ENCODE assay signal across 17 cellular contexts in the genomic region with DNA sequence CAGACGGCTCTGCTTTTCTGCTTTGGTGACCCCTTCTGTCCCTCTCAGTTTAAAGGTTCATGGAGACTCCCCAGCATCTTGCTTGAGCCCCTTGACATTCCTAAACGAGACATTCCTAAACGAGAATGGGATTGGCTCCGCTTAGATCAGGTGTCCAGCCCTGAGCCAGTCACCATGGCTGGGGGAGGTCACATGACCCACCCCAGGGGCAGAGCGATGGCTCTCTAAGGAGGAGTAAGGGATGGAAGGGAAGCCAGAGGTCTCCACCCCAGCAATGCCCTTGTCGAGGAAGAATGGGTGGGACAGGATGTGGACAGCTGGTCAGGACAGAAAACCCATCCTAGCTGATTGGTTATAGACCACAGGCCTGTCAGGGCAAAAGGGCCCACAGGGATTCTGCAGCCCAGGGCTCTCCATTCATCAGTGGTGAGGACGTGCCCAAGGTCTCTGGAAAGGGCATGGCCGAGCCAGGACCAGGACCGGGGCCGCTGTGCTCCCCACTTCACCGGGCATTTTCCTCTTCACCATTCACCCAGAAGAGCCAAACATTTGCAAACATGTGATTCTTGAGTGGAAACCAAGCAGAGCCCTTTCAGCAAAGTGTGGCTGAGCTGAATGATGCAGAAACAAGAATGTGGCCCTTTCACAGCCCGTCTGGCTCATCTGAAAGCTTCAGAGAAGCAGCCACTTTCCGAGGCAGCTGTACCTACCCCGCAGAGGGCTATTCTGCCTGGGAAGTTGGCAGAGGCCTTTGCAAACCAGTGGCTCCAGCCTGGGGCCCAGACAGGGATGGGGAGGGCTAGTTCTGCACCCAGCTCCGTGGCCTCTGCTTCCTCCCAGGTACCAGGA. TPM values are rescaled to one million over a fixed set of nuclear protein-coding genes. Genes with fewer than 3 reads are reported as not detected.
DNase-seq lines count a peak whose midpoint lies in the region; ATAC-seq and TF ChIP-seq lines count a peak whose summit lies in the region.
"Had no signal": no experiment of that assay in that cellular context is flagged by ENCODE, and none has a peak within 500 bp of the region (broad histone marks: within the 10 kb centered on the region; RNA-seq: fewer than 3 reads in every experiment).

No MANE protein-coding gene starts in this region.

- peak overlapping the region in 1 of 8 donors; percentile 62 for H3K4me3 ChIP-seq in spleen
- H3K4me3 ChIP-seq in CD8-positive, alpha-beta memory T cell (ENCODE audit: low read length): no peak overlapping the region
- H3K4me3 ChIP-seq: SK-N-MC had no signal

- no peaks in the 10 kb centered on the region for H3K9me3 Mint-ChIP-seq in activated CD4-positive, alpha-beta T cell treated with anti-CD3 and anti-CD28 coated beads for 36 hours (ENCODE audit: low read depth)
- H3K9me3 Mint-ChIP-seq in CD8-positive, alpha-beta memory T cell: no peaks in the 10 kb centered on the region
- H3K9me3 Mint-ChIP-seq: CD4-positive, alpha-beta T cell; HFFc6 had no signal

- TF ChIP-seq CTCF in spleen (IDR thresholded peaks at IDR 0.05 in 8 of 11, conservative IDR thresholded peaks at IDR 0.05 in 3 of 11): no peak
- TF ChIP-seq CTCF in GM13977 (IDR thresholded peaks at IDR 0.05; ENCODE audit: extremely low read depth, insufficient read depth, missing control alignments): no peak

- no peaks in the 10 kb centered on the region for H3K4me1 Mint-ChIP-seq in activated CD4-positive, alpha-beta T cell treated with anti-CD3 and anti-CD28 coated beads for 36 hours
- no peaks in the 10 kb centered on the region for H3K4me1 Mint-ChIP-seq in CD8-positive, alpha-beta memory T cell

- no peaks in the 10 kb centered on the region for H3K27me3 Mint-ChIP-seq in activated CD4-positive, alpha-beta T cell treated with anti-CD3 and anti-CD28 coated beads for 36 hours
- H3K27me3 Mint-ChIP-seq in CD8-positive, alpha-beta memory T cell: no peaks in the 10 kb centered on the region
- H3K27me3 Mint-ChIP-seq: CD4-positive, alpha-beta T cell had no signal

- TF ChIP-seq POLR2A in spleen (IDR thresholded peaks at IDR 0.05): no peak

- peaks cover 0 to 24% (median 0%) of the 10 kb centered on the region in 6 donors for H3K36me3 ChIP-seq in spleen
- H3K36me3 ChIP-seq in CD8-positive, alpha-beta memory T cell (ENCODE audit: insufficient read depth, low read length): no peaks in the 10 kb centered on the region

- no peaks in the 10 kb centered on the region for H3K36me3 Mint-ChIP-seq in activated CD4-positive, alpha-beta T cell treated with anti-CD3 and anti-CD28 coated beads for 36 hours (ENCODE audit: low read depth)
- no peaks in the 10 kb centered on the region for H3K36me3 Mint-ChIP-seq in CD8-positive, alpha-beta memory T cell

- no peak for ATAC-seq in HG03135 (IDR thresholded peaks at IDR 0.05; ENCODE audit: unreplicated experiment)
- no peak for ATAC-seq in activated CD4-positive, alpha-beta T cell treated with anti-CD3 and anti-CD28 coated beads for 36 hours

- peaks cover 0 to 21% (median 3%) of the 10 kb centered on the region in 6 donors for H3K4me1 ChIP-seq in spleen
- no peaks in the 10 kb centered on the region for H3K4me1 ChIP-seq in CD8-positive, alpha-beta memory T cell (ENCODE audit: insufficient read depth, low read length)

- H3K27me3 ChIP-seq in spleen (replicated peaks in 1 of 7): no peaks in the 10 kb centered on the region
- peaks cover 36% of the 10 kb centered on the region for H3K27me3 ChIP-seq in CD8-positive, alpha-beta memory T cell (ENCODE audit: insufficient read depth, low read length, poor library complexity, severe bottlenecking)

- POLR2A ChIA-PET in activated CD4-positive, alpha-beta T cell treated with anti-CD3 and anti-CD28 coated beads for 36 hours (lab: Charles Lee): no interaction called here
- POLR2A ChIA-PET in CD8-positive, alpha-beta memory T cell (lab: Charles Lee): no interaction called here

- DNase-seq in Ammon's horn (ENCODE audit: low spot score) (peak; percentile 51), midbrain (lab: John Stamatoyannopoulos, UW) (peak; percentile 61), spleen (no peak), GM13977 (ENCODE audit: low spot score) (no peak)
- no peak for DNase-seq in activated CD4-positive, alpha-beta T cell treated with anti-CD3 and anti-CD28 coated beads for 36 hours
- DNase-seq in CD8-positive, alpha-beta memory T cell: no peak
- DNase-seq: CD4-positive, alpha-beta T cell; HFFc6; NCI-H1092 treated with DMSO at 0.1 percent for 48 hours; NCI-H146; NCI-H2081; NCI-H748 treated with DMSO at 0.1 percent for 48 hours; OCI-M1; SHP77 had no signal

- H3K9me3 ChIP-seq in spleen: no peaks in the 10 kb centered on the region
- no peaks in the 10 kb centered on the region for H3K9me3 ChIP-seq in CD8-positive, alpha-beta memory T cell (ENCODE audit: low read length)

- in situ Hi-C loops in GM13977 (cut with MboI; ENCODE audit: low pct_unique_long_range_greater_than_20kb, low sequenced_read_pairs, unreplicated experiment): no loop called here

- H3K27ac Mint-ChIP-seq in activated CD4-positive, alpha-beta T cell treated with anti-CD3 and anti-CD28 coated beads for 36 hours: no peak overlapping the region
- no peak overlapping the region for H3K27ac Mint-ChIP-seq in CD8-positive, alpha-beta memory T cell
- H3K27ac Mint-ChIP-seq: CD4-positive, alpha-beta T cell; HFFc6 had no signal

- CTCF ChIA-PET in activated CD4-positive, alpha-beta T cell treated with anti-CD3 and anti-CD28 coated beads for 36 hours (lab: Charles Lee): interaction anchor here (1.1 kb wide), 1 partner anchor 15 kb away, joined by 3 read pairs; no protein-coding TSS in a partner anchor
- CTCF ChIA-PET in CD8-positive, alpha-beta memory T cell (lab: Charles Lee): no interaction called here

- WGBS in spleen, 5 donors: 67 to 79% (median 70%) methylated on average over 14 to 15 of the region's 15 CpGs

- H3K27ac ChIP-seq in angular gyrus (ENCODE audit: low read depth, low read length) (peak overlapping the region; percentile 34), spleen (peak overlapping the region in 6 of 8 donors; percentile 29 to 79 (median 64))
- no peak overlapping the region for H3K27ac ChIP-seq in CD8-positive, alpha-beta memory T cell (ENCODE audit: low read depth, low read length)
- H3K27ac ChIP-seq: SK-N-MC had no signal

- H3K4me3 Mint-ChIP-seq in activated CD4-positive, alpha-beta T cell treated with anti-CD3 and anti-CD28 coated beads for 36 hours: no peak overlapping the region
- no peak overlapping the region for H3K4me3 Mint-ChIP-seq in CD8-positive, alpha-beta memory T cell
- H3K4me3 Mint-ChIP-seq: CD4-positive, alpha-beta T cell; HFFc6 had no signal

- intact Hi-C loops in spleen (cut with DNase I; ENCODE audit: low total_unique reads): no loop called here
- intact Hi-C loops in activated CD4-positive, alpha-beta T cell treated with anti-CD3 and anti-CD28 coated beads for 36 hours (cut with DNase I, micrococcal nuclease): no loop called here

RNA-seq across cellular contexts. Expression of a gene that starts 19.8 kb away (rescaled TPM):
- 100 to 1,000 TPM; 141 to 596 (median 254) TPM for total RNA-seq in spleen
- polyA plus RNA-seq in spleen: 100 to 1,000 TPM in 1 of 3 donors, 10 to 100 TPM in 2; 47.4 to 251 (median 59.4) TPM
- total RNA-seq in activated CD4-positive, alpha-beta T cell treated with anti-CD3 and anti-CD28 coated beads for 36 hours: 1 to 10 TPM; 1.0 to 1.4 TPM
- total RNA-seq in CD8-positive, alpha-beta memory T cell: under 1 TPM; 0.27 to 0.48 TPM
- polyA plus RNA-seq in CD8-positive, alpha-beta memory T cell: not detected
- total RNA-seq: CD4-positive, alpha-beta T cell had no signal

RNA-seq across cellular contexts. Expression of a gene that starts 48.8 kb away (rescaled TPM):
- 100 to 1,000 TPM in 6 of 7 donors, 10 to 100 TPM in 1; 70.4 to 182 (median 140) TPM for total RNA-seq in spleen
- 10 to 100 TPM; 21.4 to 54.7 (median 54.2) TPM for polyA plus RNA-seq in spleen
- total RNA-seq in activated CD4-positive, alpha-beta T cell treated with anti-CD3 and anti-CD28 coated beads for 36 hours: 10 to 100 TPM; 61.4 to 97.7 TPM
- 10 to 100 TPM; 69.2 to 69.5 TPM for total RNA-seq in CD8-positive, alpha-beta memory T cell
- 21.3 TPM for polyA plus RNA-seq in CD8-positive, alpha-beta memory T cell

Comparison
In these comparisons a context has a peak if more than half of its experiments do, and no peak if none do; other contexts are left out.
1. DNase-seq: peak in Ammon's horn (single experiment) and midbrain (single experiment); none in spleen (single experiment), GM13977 (single experiment), activated CD4-positive, alpha-beta T cell treated with anti-CD3 and anti-CD28 coated beads for 36 hours (single experiment) and CD8-positive, alpha-beta memory T cell (0 of 5).
2. RNA of a gene that starts 19.8 kb away (total RNA-seq): 141 to 596 TPM in spleen; 1.0 to 1.4 TPM in activated CD4-positive, alpha-beta T cell treated with anti-CD3 and anti-CD28 coated beads for 36 hours and 0.27 to 0.48 TPM in CD8-positive, alpha-beta memory T cell; every median in the first group is over 10 times any median in the second.